ENCODE assay signal across 26 cellular contexts in genomic region chr4:149370002-149370401, GRCh38.
"Had no signal": no experiment of that assay in that cellular context is flagged by ENCODE, and none has a peak within 500 bp of the region (broad histone marks: within the 10 kb centered on the region; RNA-seq: fewer than 3 reads in every experiment).

No MANE protein-coding gene starts in this region.

- H3K9me3 Mint-ChIP-seq: activated CD8-positive, alpha-beta T cell treated with anti-CD3 and anti-CD28 coated beads for 36 hours; activated naive CD4-positive, alpha-beta T cell treated with anti-CD3 and anti-CD28 coated beads, Interleukin-2, amount 50 U/mL, for 24 hours; activated naive CD8-positive, alpha-beta T cell treated with anti-CD3 and anti-CD28 coated beads, Interleukin-2, amount 50 U/mL, for 24 hours; activated T-helper 2 cell treated with anti-CD3 and anti-CD28 coated beads, Interferon-gamma antibody, Interleukin-2, Interleukin-4, amounts not matched to agents 10 μg/mL and 5 μg/mL and 100 μg/mL, durations not matched to agents 14 hours and 24 hours and 36 hours; naive B cell; neural crest cell; stimulated activated naive B cell treated with anti-CD40 and anti-IgM and Interleukin-4, amounts not matched to agents 10 μg/mL and 1 μg/mL and 100 μg/mL, for 72 hours; WTC11 had no signal

- H3K27me3 ChIP-seq: pancreas, suprapubic skin, tibial artery, upper lobe of right lung had no signal

- H3K36me3 ChIP-seq: pancreas, suprapubic skin, tibial artery, upper lobe of right lung had no signal

- H3K27ac Mint-ChIP-seq: activated CD8-positive, alpha-beta T cell treated with anti-CD3 and anti-CD28 coated beads for 36 hours; activated naive CD4-positive, alpha-beta T cell treated with anti-CD3 and anti-CD28 coated beads, Interleukin-2, amount 50 U/mL, for 24 hours; activated naive CD8-positive, alpha-beta T cell treated with anti-CD3 and anti-CD28 coated beads, Interleukin-2, amount 50 U/mL, for 24 hours; activated T-helper 2 cell treated with anti-CD3 and anti-CD28 coated beads, Interferon-gamma antibody, Interleukin-2, Interleukin-4, amounts not matched to agents 10 μg/mL and 5 μg/mL and 100 μg/mL, durations not matched to agents 14 hours and 24 hours and 36 hours; naive B cell; stimulated activated naive B cell treated with anti-CD40 and anti-IgM and Interleukin-4, amounts not matched to agents 10 μg/mL and 1 μg/mL and 100 μg/mL, for 72 hours; WTC11 had no signal

- H3K9me3 ChIP-seq: pancreas, psoas muscle, suprapubic skin, tibial artery, upper lobe of right lung had no signal

- H3K27ac ChIP-seq: pancreas, psoas muscle, suprapubic skin, tibial artery, upper lobe of right lung had no signal

- H3K36me3 Mint-ChIP-seq: activated naive CD4-positive, alpha-beta T cell treated with anti-CD3 and anti-CD28 coated beads, Interleukin-2, amount 50 U/mL, for 24 hours; naive B cell; stimulated activated naive B cell treated with anti-CD40 and anti-IgM and Interleukin-4, amounts not matched to agents 10 μg/mL and 1 μg/mL and 100 μg/mL, for 72 hours; WTC11 had no signal

- H3K4me1 ChIP-seq: pancreas, psoas muscle, suprapubic skin, upper lobe of right lung had no signal

- H3K4me3 Mint-ChIP-seq: activated CD8-positive, alpha-beta T cell treated with anti-CD3 and anti-CD28 coated beads for 36 hours; activated naive CD4-positive, alpha-beta T cell treated with anti-CD3 and anti-CD28 coated beads, Interleukin-2, amount 50 U/mL, for 24 hours; activated naive CD8-positive, alpha-beta T cell treated with anti-CD3 and anti-CD28 coated beads, Interleukin-2, amount 50 U/mL, for 24 hours; naive B cell; neural crest cell; stimulated activated naive B cell treated with anti-CD40 and anti-IgM and Interleukin-4, amounts not matched to agents 10 μg/mL and 1 μg/mL and 100 μg/mL, for 72 hours; WTC11 had no signal

- H3K4me3 ChIP-seq: lung, pancreas, psoas muscle, suprapubic skin, tibial artery, upper lobe of right lung had no signal

- H3K4me1 Mint-ChIP-seq: activated naive CD4-positive, alpha-beta T cell treated with anti-CD3 and anti-CD28 coated beads, Interleukin-2, amount 50 U/mL, for 24 hours; activated naive CD8-positive, alpha-beta T cell treated with anti-CD3 and anti-CD28 coated beads, Interleukin-2, amount 50 U/mL, for 24 hours; naive B cell; neural crest cell; stimulated activated naive B cell treated with anti-CD40 and anti-IgM and Interleukin-4, amounts not matched to agents 10 μg/mL and 1 μg/mL and 100 μg/mL, for 72 hours; WTC11 had no signal

- DNase-seq: activated CD4-positive, alpha-beta T cell treated with anti-CD3 and anti-CD28 coated beads for 1 hour; activated CD4-positive, alpha-beta T cell treated with anti-CD3 and anti-CD28 coated beads, Interleukin-2, amount 50 U/mL, for 1 hour; activated CD8-positive, alpha-beta T cell treated with anti-CD3 and anti-CD28 coated beads for 36 hours; activated naive CD8-positive, alpha-beta T cell treated with anti-CD3 and anti-CD28 coated beads, Interleukin-2, amount 50 U/mL, for 24 hours; activated T-cell treated with anti-CD3 and anti-CD28 coated beads, Interleukin-2, amount 50 U/mL, for 48 hours; amygdala; dermis blood vessel endothelial cell; effector CD4-positive, alpha-beta T cell; head of caudate nucleus; hippocampal formation; naive B cell; nucleus accumbens; pancreas; psoas muscle; stimulated activated CD4-positive, alpha-beta T cell treated with anti-CD3 and anti-CD28 coated beads, Interleukin-15, amount 100 ng/mL, for 24 hours; stimulated activated CD4-positive, alpha-beta T cell treated with anti-CD3 and anti-CD28 coated beads, Interleukin-2, amount 100 ng/mL, for 24 hours; stimulated activated naive B cell treated with anti-CD40 and anti-IgM and Interleukin-4, amounts not matched to agents 10 μg/mL and 1 μg/mL and 100 μg/mL, for 72 hours; T-helper 2 cell; tibial artery; upper lobe of right lung had no signal

- H3K27me3 Mint-ChIP-seq: activated CD8-positive, alpha-beta T cell treated with anti-CD3 and anti-CD28 coated beads for 36 hours; activated naive CD4-positive, alpha-beta T cell treated with anti-CD3 and anti-CD28 coated beads, Interleukin-2, amount 50 U/mL, for 24 hours; activated naive CD8-positive, alpha-beta T cell treated with anti-CD3 and anti-CD28 coated beads, Interleukin-2, amount 50 U/mL, for 24 hours; naive B cell; stimulated activated naive B cell treated with anti-CD40 and anti-IgM and Interleukin-4, amounts not matched to agents 10 μg/mL and 1 μg/mL and 100 μg/mL, for 72 hours had no signal
